In the genomic region with DNA sequence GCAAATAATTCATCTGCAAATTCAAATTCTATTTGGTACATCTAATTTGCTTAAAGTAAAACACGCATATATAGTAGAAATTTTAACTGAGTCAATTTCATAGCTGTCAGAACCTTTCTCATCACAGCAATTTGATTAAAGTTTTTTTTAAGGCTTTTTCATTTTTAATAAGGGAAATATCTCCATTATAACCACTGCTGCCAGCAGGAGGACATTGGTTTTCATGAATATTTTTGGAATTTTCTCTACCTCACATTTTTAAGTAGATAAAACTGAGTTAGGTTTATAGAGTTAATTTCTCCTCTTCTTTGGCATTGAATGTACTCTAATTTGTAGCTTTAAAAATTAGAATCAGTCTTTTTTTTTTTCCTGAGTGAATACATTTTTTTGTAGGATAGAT, we compare ENCODE assay signal across 22 cellular contexts.
"Had no signal": no experiment of that assay in that cellular context is flagged by ENCODE, and none has a peak within 500 bp of the region (broad histone marks: within the 10 kb centered on the region; RNA-seq: fewer than 3 reads in every experiment).

No MANE protein-coding gene starts in this region.

- DNase-seq: activated CD4-positive, alpha-beta T cell treated with anti-CD3 and anti-CD28 coated beads, Interleukin-2, amount 10 ng/mL, durations not matched to agents 7 days and 5 days; activated CD8-positive, alpha-beta T cell treated with anti-CD3 and anti-CD28 coated beads, Interleukin-2, amount 10 ng/mL, durations not matched to agents 7 days and 5 days; activated naive CD4-positive, alpha-beta T cell treated with Interleukin-2 at 50 U/mL for 16 hours; activated naive CD8-positive, alpha-beta T cell treated with anti-CD3 and anti-CD28 coated beads, Interleukin-2, amount 10 ng/mL, durations not matched to agents 7 days and 5 days; activated T-cell treated with anti-CD3 and anti-CD28 coated beads, Interleukin-2, amount 50 U/mL, for 24 hours; amygdala; body of pancreas; esophagus squamous epithelium; foreskin keratinocyte; hippocampal formation; left cardiac atrium; mucosa of descending colon; naive B cell; spleen; stimulated activated CD4-positive, alpha-beta T cell treated with anti-CD3 and anti-CD28 coated beads, Interleukin-4, amount 100 ng/mL, for 4 hours; stimulated activated naive B cell treated with anti-CD40 and anti-IgM and Interleukin-4, amounts not matched to agents 10 μg/mL and 1 μg/mL and 100 μg/mL, for 72 hours; T1000; thyroid gland had no signal

- H3K4me1 ChIP-seq: foreskin keratinocyte had no signal

- H3K36me3 ChIP-seq: esophagus squamous epithelium, spleen, thyroid gland, vagina had no signal

- ATAC-seq: activated CD4-positive, CD25-positive, alpha-beta regulatory T cell treated with anti-CD3 and anti-CD28 coated beads, Interleukin-2, amount 50 U/mL, for 24 hours; activated CD8-positive, alpha-beta T cell treated with anti-CD3 and anti-CD28 coated beads, Interleukin-2, amount 10 ng/mL, durations not matched to agents 7 days and 5 days; foreskin keratinocyte; left cardiac atrium; stimulated activated naive B cell treated with anti-CD40 and anti-IgM and Interleukin-4, amounts not matched to agents 10 μg/mL and 1 μg/mL and 100 μg/mL, for 72 hours had no signal

- H3K9ac ChIP-seq: parathyroid adenoma had no signal

- H3K27me3 ChIP-seq: body of pancreas, esophagus squamous epithelium, foreskin keratinocyte, spleen, thyroid gland, vagina had no signal

- H3K9me3 ChIP-seq: thyroid gland, vagina had no signal

- H3K4me3 ChIP-seq: body of pancreas, coronary artery, esophagus squamous epithelium, mucosa of descending colon, spleen, thyroid gland, vagina had no signal

- H3K27ac ChIP-seq: body of pancreas, coronary artery, esophagus squamous epithelium, foreskin keratinocyte, parathyroid adenoma, spleen, thyroid gland, vagina had no signal

- H2AFZ ChIP-seq: parathyroid adenoma had no signal
